10 cellular contexts compared by ENCODE assay signal in the genomic region with DNA sequence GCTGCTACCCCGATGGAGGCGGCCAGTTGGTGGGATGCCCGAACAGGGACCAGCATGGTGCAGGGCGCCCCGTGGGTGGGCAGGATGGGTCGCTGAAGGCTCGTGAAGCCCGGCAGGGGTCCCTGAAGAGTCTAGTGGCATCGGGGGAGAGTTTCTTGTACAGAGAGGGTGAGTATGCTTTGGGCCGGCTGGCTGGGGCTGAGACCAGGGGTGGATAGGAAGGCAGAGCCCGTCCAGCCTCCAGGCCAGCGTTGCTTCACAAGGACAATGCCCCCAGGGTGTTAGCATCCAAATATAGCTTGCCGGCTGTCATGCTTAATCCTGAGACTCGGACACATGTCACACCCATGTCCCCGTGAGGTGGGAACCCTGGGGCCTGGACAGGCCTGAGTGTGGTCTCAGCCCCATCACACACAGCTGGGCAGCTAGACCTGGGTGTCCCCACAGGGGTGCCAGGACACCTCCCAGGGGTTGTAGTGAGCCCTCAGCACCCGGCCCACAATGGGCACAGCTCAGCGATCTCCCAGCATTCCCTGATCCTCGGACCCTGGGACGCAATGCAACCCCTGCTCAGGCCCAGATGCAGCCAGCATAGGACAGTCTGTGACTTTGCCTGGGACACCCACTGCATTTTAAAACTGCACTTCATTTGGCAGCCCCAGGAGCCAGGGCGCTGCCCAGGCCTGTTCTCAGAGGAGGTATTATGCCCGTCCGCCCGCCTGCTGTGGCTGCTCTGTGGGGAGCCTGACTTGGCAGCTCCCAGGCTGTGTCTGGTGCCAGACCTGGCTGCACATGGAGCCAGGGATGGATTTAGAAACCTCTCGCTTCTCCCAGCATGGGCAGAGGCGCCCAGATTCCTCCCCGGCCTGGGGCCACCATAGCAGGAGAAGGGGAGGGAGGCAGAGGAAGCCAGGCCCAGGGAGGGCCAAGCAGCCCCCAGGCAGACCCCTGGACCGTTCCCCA. TPM values are rescaled to one million over a fixed set of nuclear protein-coding genes. Genes with fewer than 3 reads are reported as not detected.
A peak's percentile ranks its signal among the peaks of the same experiment; 100 is the strongest.
DNase-seq lines count a peak whose midpoint lies in the region; ATAC-seq lines count a peak whose summit lies in the region.
"Had no signal": no experiment of that assay in that cellular context is flagged by ENCODE, and none has a peak within 500 bp of the region (broad histone marks: within the 10 kb centered on the region; RNA-seq: fewer than 3 reads in every experiment).

No MANE protein-coding gene starts in this region.

- H3K4me1 Mint-ChIP-seq in activated T-helper 2 cell treated with anti-CD3 and anti-CD28 coated beads, Interferon-gamma antibody, Interleukin-2, Interleukin-4, amounts not matched to agents 10 μg/mL and 5 μg/mL and 100 μg/mL, durations not matched to agents 14 hours and 24 hours and 36 hours (ENCODE audit: low read depth), result peaks cover 41% of the 10 kb centered on the region

- H3K9me3 Mint-ChIP-seq in activated T-helper 2 cell treated with anti-CD3 and anti-CD28 coated beads, Interferon-gamma antibody, Interleukin-2, Interleukin-4, amounts not matched to agents 10 μg/mL and 5 μg/mL and 100 μg/mL, durations not matched to agents 14 hours and 24 hours and 36 hours, result no peaks in the 10 kb centered on the region

- DNase-seq in M059J (ENCODE audit: low read depth), result peak; percentile 23
- peak in 54 of 58 donors; percentile 13 to 94 (median 68) for DNase-seq in anterior cingulate cortex (lab: John Stamatoyannopoulos, UW)
- DNase-seq in hypothalamus (lab: John Stamatoyannopoulos, UW), result peak in 44 of 51 donors; percentile 27 to 92 (median 69)
- no peak for DNase-seq in activated T-helper 2 cell treated with anti-CD3 and anti-CD28 coated beads, Interferon-gamma antibody, Interleukin-2, Interleukin-4, amounts not matched to agents 10 μg/mL and 5 μg/mL and 100 μg/mL, durations not matched to agents 14 hours and 24 hours and 36 hours (ENCODE audit: low spot score)
- DNase-seq in activated CD4-positive, alpha-beta T cell treated with anti-CD3 and anti-CD28 coated beads, Interleukin-2, amount 50 U/mL, for 1 hour, result no peak
- DNase-seq in effector memory CD4-positive, alpha-beta T cell, result no peak
- DNase-seq: activated CD8-positive, alpha-beta memory T cell treated with anti-CD3 and anti-CD28 coated beads for 24 hours had no signal

- intact Hi-C loops in activated T-helper 2 cell treated with anti-CD3 and anti-CD28 coated beads, Interferon-gamma antibody, Interleukin-2, Interleukin-4, amounts not matched to agents 10 μg/mL and 5 μg/mL and 100 μg/mL, durations not matched to agents 14 hours and 24 hours and 36 hours (cut with micrococcal nuclease), result loop anchor here (5.0 kb wide), 1 partner anchor 111 kb away; no protein-coding TSS in a partner anchor

- H3K27ac ChIP-seq in stomach smooth muscle (ENCODE audit: low read length), result peak overlapping the region; percentile 97
- no peak overlapping the region for H3K27ac ChIP-seq in effector memory CD4-positive, alpha-beta T cell (ENCODE audit: insufficient read depth, low read length, poor library complexity, severe bottlenecking)
- H3K27ac ChIP-seq: parathyroid adenoma had no signal

- peaks cover 2 to 3% of the 10 kb centered on the region in 2 donors for H3K36me3 ChIP-seq in stomach smooth muscle (ENCODE audit: control insufficient read depth in 2 of 2, insufficient read depth in 2 of 2, low read length in 2 of 2)
- no peaks in the 10 kb centered on the region for H3K36me3 ChIP-seq in effector memory CD4-positive, alpha-beta T cell (ENCODE audit: control insufficient read depth, insufficient read depth, low read length)

- no peaks in the 10 kb centered on the region for H3K27me3 ChIP-seq in stomach smooth muscle (ENCODE audit: control insufficient read depth in 1 of 2, insufficient read depth in 2 of 2, low read length in 2 of 2)
- H3K27me3 ChIP-seq in effector memory CD4-positive, alpha-beta T cell (replicated peaks; ENCODE audit: control insufficient read depth, insufficient read depth, low read length, poor library complexity, severe bottlenecking), result no peaks in the 10 kb centered on the region

- no peak overlapping the region for H3K4me3 Mint-ChIP-seq in activated T-helper 2 cell treated with anti-CD3 and anti-CD28 coated beads, Interferon-gamma antibody, Interleukin-2, Interleukin-4, amounts not matched to agents 10 μg/mL and 5 μg/mL and 100 μg/mL, durations not matched to agents 14 hours and 24 hours and 36 hours (ENCODE audit: low read depth)

- H3K4me1 ChIP-seq in stomach smooth muscle (ENCODE audit: control insufficient read depth, insufficient read depth, low read length), result peaks cover 76% of the 10 kb centered on the region
- H3K4me1 ChIP-seq in effector memory CD4-positive, alpha-beta T cell (ENCODE audit: control insufficient read depth, insufficient read depth, low read length, poor library complexity, severe bottlenecking), result peaks cover 9% of the 10 kb centered on the region
- H3K4me1 ChIP-seq: parathyroid adenoma had no signal

- H3K4me3 ChIP-seq in stomach smooth muscle (ENCODE audit: low read length in 2 of 2), result peak overlapping the region in 1 of 2 donors; percentile 15
- no peak overlapping the region for H3K4me3 ChIP-seq in effector memory CD4-positive, alpha-beta T cell (ENCODE audit: insufficient read depth, low read depth, low read length, poor library complexity, severe bottlenecking)

- no peaks in the 10 kb centered on the region for H3K9me3 ChIP-seq in stomach smooth muscle (ENCODE audit: control insufficient read depth in 2 of 2, low read length in 2 of 2)
- H3K9me3 ChIP-seq in effector memory CD4-positive, alpha-beta T cell (ENCODE audit: control insufficient read depth, low read length), result no peaks in the 10 kb centered on the region

- no peaks in the 10 kb centered on the region for H3K27me3 Mint-ChIP-seq in activated T-helper 2 cell treated with anti-CD3 and anti-CD28 coated beads, Interferon-gamma antibody, Interleukin-2, Interleukin-4, amounts not matched to agents 10 μg/mL and 5 μg/mL and 100 μg/mL, durations not matched to agents 14 hours and 24 hours and 36 hours (ENCODE audit: low read depth)

- no peak overlapping the region for H3K27ac Mint-ChIP-seq in activated T-helper 2 cell treated with anti-CD3 and anti-CD28 coated beads, Interferon-gamma antibody, Interleukin-2, Interleukin-4, amounts not matched to agents 10 μg/mL and 5 μg/mL and 100 μg/mL, durations not matched to agents 14 hours and 24 hours and 36 hours

- H3K36me3 Mint-ChIP-seq in activated T-helper 2 cell treated with anti-CD3 and anti-CD28 coated beads, Interferon-gamma antibody, Interleukin-2, Interleukin-4, amounts not matched to agents 10 μg/mL and 5 μg/mL and 100 μg/mL, durations not matched to agents 14 hours and 24 hours and 36 hours (ENCODE audit: low read depth), result no peaks in the 10 kb centered on the region

- H3K9ac ChIP-seq in stomach smooth muscle (ENCODE audit: low read length in 2 of 2), result peak overlapping the region; percentile 64 to 70
- H3K9ac ChIP-seq: parathyroid adenoma had no signal

- no peak for ATAC-seq in GM19397 (IDR thresholded peaks at IDR 0.05; ENCODE audit: unreplicated experiment)

RNA-seq across cellular contexts. Expression of a gene that starts 36.4 kb away (rescaled TPM):
- 25.4 and 35.8 TPM in 2 replicates for total RNA-seq in M059J (2014; rRNA removed; shearing (Covaris generic))
- total RNA-seq in activated T-helper 2 cell treated with anti-CD3 and anti-CD28 coated beads, Interferon-gamma antibody, Interleukin-2, Interleukin-4, amounts not matched to agents 10 μg/mL and 5 μg/mL and 100 μg/mL, durations not matched to agents 14 hours and 24 hours and 36 hours, result 13.1 and 14.0 TPM in 2 replicates

Comparison
In these comparisons a context has a peak if more than half of its experiments do, and no peak if none do; other contexts are left out.
1. DNase-seq: peak in M059J (single experiment), anterior cingulate cortex (54 of 58) and hypothalamus (44 of 51); none in activated T-helper 2 cell treated with anti-CD3 and anti-CD28 coated beads, Interferon-gamma antibody, Interleukin-2, Interleukin-4, amounts not matched to agents 10 μg/mL and 5 μg/mL and 100 μg/mL, durations not matched to agents 14 hours and 24 hours and 36 hours (single experiment), activated CD4-positive, alpha-beta T cell treated with anti-CD3 and anti-CD28 coated beads, Interleukin-2, amount 50 U/mL, for 1 hour (single experiment) and effector memory CD4-positive, alpha-beta T cell (0 of 3).